In the genomic region with DNA sequence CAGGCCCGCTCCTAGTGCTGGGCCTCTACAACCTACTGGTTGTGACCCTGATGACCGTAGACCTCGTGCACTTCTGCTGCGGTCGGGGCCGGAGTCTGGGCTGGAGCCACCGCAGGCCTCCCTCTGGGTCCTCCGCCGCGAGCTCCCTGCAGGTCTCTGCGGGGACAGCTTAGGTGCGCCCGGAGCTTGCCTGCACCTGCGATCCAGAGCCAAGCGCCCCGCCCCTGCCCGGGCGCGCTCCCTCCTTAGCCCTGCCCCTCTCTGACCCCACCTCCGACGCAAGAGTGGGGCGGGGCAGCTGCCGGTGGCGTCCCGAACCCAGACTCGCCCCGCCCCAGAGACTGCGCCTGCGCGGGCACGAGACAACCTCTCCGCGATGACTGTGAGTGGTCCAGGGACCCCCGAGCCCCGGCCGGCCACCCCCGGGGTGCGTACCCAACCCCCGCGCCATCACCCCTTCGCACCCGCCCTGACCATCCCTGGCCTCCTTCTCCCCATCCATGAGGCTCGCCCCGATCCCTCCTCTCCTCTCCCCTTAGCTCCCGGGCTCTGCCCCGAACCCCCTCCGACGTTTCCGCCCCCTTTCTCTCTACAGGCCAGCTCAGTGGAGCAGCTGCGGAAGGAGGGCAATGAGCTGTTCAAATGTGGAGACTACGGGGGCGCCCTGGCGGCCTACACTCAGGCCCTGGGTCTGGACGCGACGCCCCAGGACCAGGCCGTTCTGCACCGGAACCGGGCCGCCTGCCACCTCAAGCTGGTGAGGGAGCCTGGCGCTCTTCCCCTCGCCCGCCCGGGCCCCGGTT, we compare ENCODE assay signal across 8 cellular contexts. TPM values are rescaled to one million over a fixed set of nuclear protein-coding genes. Genes with fewer than 3 reads are reported as not detected.
A peak's percentile ranks its signal among the peaks of the same experiment; 100 is the strongest.
DNase-seq lines count a peak whose midpoint lies in the region; ATAC-seq and TF ChIP-seq lines count a peak whose summit lies in the region.

A gene with protein sequence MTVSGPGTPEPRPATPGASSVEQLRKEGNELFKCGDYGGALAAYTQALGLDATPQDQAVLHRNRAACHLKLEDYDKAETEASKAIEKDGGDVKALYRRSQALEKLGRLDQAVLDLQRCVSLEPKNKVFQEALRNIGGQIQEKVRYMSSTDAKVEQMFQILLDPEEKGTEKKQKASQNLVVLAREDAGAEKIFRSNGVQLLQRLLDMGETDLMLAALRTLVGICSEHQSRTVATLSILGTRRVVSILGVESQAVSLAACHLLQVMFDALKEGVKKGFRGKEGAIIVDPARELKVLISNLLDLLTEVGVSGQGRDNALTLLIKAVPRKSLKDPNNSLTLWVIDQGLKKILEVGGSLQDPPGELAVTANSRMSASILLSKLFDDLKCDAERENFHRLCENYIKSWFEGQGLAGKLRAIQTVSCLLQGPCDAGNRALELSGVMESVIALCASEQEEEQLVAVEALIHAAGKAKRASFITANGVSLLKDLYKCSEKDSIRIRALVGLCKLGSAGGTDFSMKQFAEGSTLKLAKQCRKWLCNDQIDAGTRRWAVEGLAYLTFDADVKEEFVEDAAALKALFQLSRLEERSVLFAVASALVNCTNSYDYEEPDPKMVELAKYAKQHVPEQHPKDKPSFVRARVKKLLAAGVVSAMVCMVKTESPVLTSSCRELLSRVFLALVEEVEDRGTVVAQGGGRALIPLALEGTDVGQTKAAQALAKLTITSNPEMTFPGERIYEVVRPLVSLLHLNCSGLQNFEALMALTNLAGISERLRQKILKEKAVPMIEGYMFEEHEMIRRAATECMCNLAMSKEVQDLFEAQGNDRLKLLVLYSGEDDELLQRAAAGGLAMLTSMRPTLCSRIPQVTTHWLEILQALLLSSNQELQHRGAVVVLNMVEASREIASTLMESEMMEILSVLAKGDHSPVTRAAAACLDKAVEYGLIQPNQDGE (plus strand): TSS at position 337 of the 803 bp plus-strand sequence. CDS start 40 bp downstream, at position 377.

- peak in 1 of 2 donors; percentile 17 for TF ChIP-seq POLR2A in gastroesophageal sphincter (IDR thresholded peaks at IDR 0.05)
- TF ChIP-seq POLR2A in suprapubic skin (IDR thresholded peaks at IDR 0.05): peak in 1 of 2 donors; percentile 16

- no peaks in the 10 kb centered on the region for H3K9me3 Mint-ChIP-seq in activated naive CD4-positive, alpha-beta T cell treated with anti-CD3 and anti-CD28 coated beads for 36 hours

- CTCF ChIA-PET in HEK293T (lab: Yijun Ruan, JAX): interaction anchor here (0.6 to 6.9 kb wide), 18 partner anchors 8 to 287 kb away, joined by 3 to 77 read pairs (median 4); a partner anchor contains a TSS
- CTCF ChIA-PET in activated naive CD4-positive, alpha-beta T cell treated with anti-CD3 and anti-CD28 coated beads for 36 hours (lab: Charles Lee): interaction anchor here (0.5 to 8.9 kb wide), 28 partner anchors 9 to 1897 kb away, joined by 3 to 169 read pairs (median 4); a partner anchor contains a TSS

- no peak for TF ChIP-seq EP300 in gastroesophageal sphincter (IDR thresholded peaks at IDR 0.05)
- TF ChIP-seq EP300 in suprapubic skin (IDR thresholded peaks at IDR 0.05): no peak

- ATAC-seq in gastroesophageal sphincter: peak; percentile 89

- peak within 1 kb of the TSS; percentile 82 for H3K27ac Mint-ChIP-seq in activated naive CD4-positive, alpha-beta T cell treated with anti-CD3 and anti-CD28 coated beads for 36 hours

- no peaks in the 10 kb centered on the region for H3K27me3 Mint-ChIP-seq in activated naive CD4-positive, alpha-beta T cell treated with anti-CD3 and anti-CD28 coated beads for 36 hours (ENCODE audit: low read depth)

- peak within 1 kb of the TSS; percentile 83 for H3K4me3 Mint-ChIP-seq in activated naive CD4-positive, alpha-beta T cell treated with anti-CD3 and anti-CD28 coated beads for 36 hours

- H3K27ac ChIP-seq in gastroesophageal sphincter: peak within 1 kb of the TSS; percentile 10 to 93 (median 89)
- H3K27ac ChIP-seq in suprapubic skin: peak within 1 kb of the TSS; percentile 86

- H3K9me3 ChIP-seq in gastroesophageal sphincter (no peaks in the 10 kb centered on the region), suprapubic skin (no peaks in the 10 kb centered on the region)

- H3K4me3 ChIP-seq in gastroesophageal sphincter (peak within 1 kb of the TSS; percentile 34 to 83), suprapubic skin (peak within 1 kb of the TSS; percentile 85)

- peak; percentile 99 for DNase-seq in GM03348 (ENCODE audit: low spot score)
- peak; percentile 98 for DNase-seq in HEK293T (ENCODE audit: extremely low spot score)
- peak; percentile 67 for DNase-seq in MV-4-11 (lab: John Stamatoyannopoulos, UW)
- DNase-seq in SK-N-DZ (ENCODE audit: low spot score): peak; percentile 87
- peak; percentile 96 for DNase-seq in activated naive CD4-positive, alpha-beta T cell treated with anti-CD3 and anti-CD28 coated beads for 36 hours
- DNase-seq in occipital lobe (lab: John Stamatoyannopoulos, UW): peak; percentile 83
- DNase-seq in suprapubic skin (ENCODE audit: low spot score in 2 of 2): peak; percentile 93

- POLR2A ChIA-PET in HEK293T (lab: Yijun Ruan, JAX): interaction anchor here (0.5 to 8.2 kb wide), 18 partner anchors 9 to 275 kb away, joined by 3 to 142 read pairs (median 6); a partner anchor contains a TSS

- H3K4me1 ChIP-seq in gastroesophageal sphincter: peaks cover 0 to 64% (median 34%) of the 10 kb centered on the region in 3 donors
- peaks cover 61% of the 10 kb centered on the region for H3K4me1 ChIP-seq in suprapubic skin

- TF ChIP-seq CTCF in gastroesophageal sphincter (IDR thresholded peaks at IDR 0.05) (no peak), suprapubic skin (IDR thresholded peaks at IDR 0.05) (no peak)

- 3% methylated on average over 6 of the region's 65 CpGs; no CpG with 5 or more reads in 1 of the 2 donors for WGBS in gastroesophageal sphincter (ENCODE audit: low coverage in 1 of 2), 2 donors
- 0% methylated on average over 13 of the region's 65 CpGs for WGBS in suprapubic skin

- peaks cover 25% of the 10 kb centered on the region for H3K36me3 Mint-ChIP-seq in activated naive CD4-positive, alpha-beta T cell treated with anti-CD3 and anti-CD28 coated beads for 36 hours (ENCODE audit: low read depth)

- peaks cover 0 to 30% of the 10 kb centered on the region in 2 donors for H3K36me3 ChIP-seq in gastroesophageal sphincter
- peaks cover 20% of the 10 kb centered on the region for H3K36me3 ChIP-seq in suprapubic skin

- no peaks in the 10 kb centered on the region for H3K27me3 ChIP-seq in gastroesophageal sphincter
- no peaks in the 10 kb centered on the region for H3K27me3 ChIP-seq in suprapubic skin

- H3K4me1 Mint-ChIP-seq in activated naive CD4-positive, alpha-beta T cell treated with anti-CD3 and anti-CD28 coated beads for 36 hours (ENCODE audit: low read depth): peaks cover 36% of the 10 kb centered on the region

- intact Hi-C loops in activated naive CD4-positive, alpha-beta T cell treated with anti-CD3 and anti-CD28 coated beads for 36 hours (cut with micrococcal nuclease): loop anchor here (1.0 to 10.0 kb wide), 6 partner anchors 20 to 613 kb away; a partner anchor contains a TSS

TF ChIP-seq in HEK293T, 16 proteins besides CTCF, POLR2A, EP300 and RAD21:
- 0 out of 2 replicates have a peak, but pooled peaks have one; percentile 23 for TF ChIP-seq HDGF (IDR thresholded peaks at IDR 0.05; ENCODE audit: borderline replicate concordance)
- no peak for TF ChIP-seq SUZ12 (IDR thresholded peaks at IDR 0.05)
- no peak for TF ChIP-seq CTBP1 (IDR thresholded peaks at IDR 0.05; ENCODE audit: borderline replicate concordance)
- peak; percentile 49; the same call in 1 of the 2 replicates for TF ChIP-seq L3MBTL2 (conservative IDR thresholded peaks at IDR 0.05)
- no peak for TF ChIP-seq FOXK2 (IDR thresholded peaks at IDR 0.05)
- no peak for TF ChIP-seq ARNT (IDR thresholded peaks at IDR 0.05)

RNA-seq across cellular contexts. Expression of the gene that starts here (rescaled TPM):
- 32.5 and 38.0 TPM in 2 replicates for polyA plus RNA-seq in SK-N-DZ (2014; cell fraction: cytosol; rRNA removed)
- 70.6 and 74.9 TPM in 2 replicates for polyA plus RNA-seq in SK-N-DZ (2014; cell fraction: nucleus; rRNA removed)
- total RNA-seq in activated naive CD4-positive, alpha-beta T cell treated with anti-CD3 and anti-CD28 coated beads for 36 hours: 10 to 100 TPM; 69.9 to 70.8 TPM
- total RNA-seq in gastroesophageal sphincter (100 to 1,000 TPM in 2 of 4 donors, 10 to 100 TPM in 2; 63.7 to 116 (median 100) TPM), occipital lobe (35.7 TPM), suprapubic skin (10 to 100 TPM; 52.4 to 94.5 (median 67.8) TPM)

Comparison
In these comparisons a context has a peak if more than half of its experiments do, and no peak if none do; other contexts are left out.
1. Peak in every context shown above with its lines: DNase-seq, ATAC-seq, H3K4me3 ChIP-seq and H3K27ac ChIP-seq.